Comparison of ENCODE assay signal across 1 cellular context in the genomic region with DNA sequence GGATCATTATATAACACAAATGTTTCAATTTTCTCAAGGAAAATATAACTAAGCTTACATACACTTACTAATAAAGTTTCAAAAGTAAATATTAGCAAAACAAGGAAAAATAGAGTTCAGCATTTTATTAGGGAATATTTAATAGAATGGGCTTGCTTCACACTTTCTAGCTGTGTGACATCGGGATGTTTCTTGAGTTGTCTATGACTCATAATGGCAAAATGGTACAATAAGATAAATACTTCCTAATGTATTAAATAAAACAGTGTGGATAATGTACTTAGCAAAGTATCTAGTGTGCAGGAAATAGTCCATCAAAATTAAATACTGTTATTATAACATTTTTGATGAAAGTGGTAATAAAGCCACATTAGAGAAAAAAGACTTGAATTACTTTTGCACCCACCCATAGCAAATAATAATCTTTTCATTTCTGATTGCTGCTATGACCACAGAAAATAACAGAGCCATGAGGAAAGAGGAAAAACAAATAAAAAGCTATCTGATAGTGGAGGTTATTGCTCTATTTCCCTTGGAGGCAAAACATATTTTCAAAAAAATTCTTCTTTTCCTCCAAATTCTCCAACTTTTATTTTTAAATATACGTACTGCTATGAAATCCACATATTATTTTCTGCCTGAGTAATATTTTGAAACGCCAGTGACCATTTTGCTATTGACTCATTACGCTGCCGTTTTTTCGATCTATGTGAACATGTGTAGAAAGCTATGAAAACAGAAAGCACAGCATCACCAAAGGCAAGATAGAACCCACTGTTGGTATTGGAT.
TF ChIP-seq lines count a peak whose summit lies in the region.

No MANE protein-coding gene starts in this region.

TF ChIP-seq in GM12891, 5 proteins besides CTCF, POLR2A, EP300 and RAD21:
- TF ChIP-seq SPI1 (IDR thresholded peaks at IDR 0.05; ENCODE audit: low read depth, low read length) = no peak
- no peak for TF ChIP-seq PAX5 (IDR thresholded peaks at IDR 0.05; ENCODE audit: insufficient read depth, low read length, severe bottlenecking)
- TF ChIP-seq POLR2AphosphoS5 (IDR thresholded peaks at IDR 0.05; ENCODE audit: low read depth, low read length) = no peak
- no peak for TF ChIP-seq TAF1 (IDR thresholded peaks at IDR 0.05; ENCODE audit: low read depth, low read length)
- TF ChIP-seq POU2F2 (IDR thresholded peaks at IDR 0.05; ENCODE audit: low read depth, low read length) = no peak
